In genomic region chr11:64913171-64913727, GRCh38 we compare ENCODE assay signal across 1 cellular context.
TF ChIP-seq lines count a peak whose summit lies in the region.

No MANE protein-coding gene starts in this region.

TF ChIP-seq in K562, 482 proteins besides CTCF, POLR2A, EP300 and RAD21:
- TF ChIP-seq, protein P1, sequence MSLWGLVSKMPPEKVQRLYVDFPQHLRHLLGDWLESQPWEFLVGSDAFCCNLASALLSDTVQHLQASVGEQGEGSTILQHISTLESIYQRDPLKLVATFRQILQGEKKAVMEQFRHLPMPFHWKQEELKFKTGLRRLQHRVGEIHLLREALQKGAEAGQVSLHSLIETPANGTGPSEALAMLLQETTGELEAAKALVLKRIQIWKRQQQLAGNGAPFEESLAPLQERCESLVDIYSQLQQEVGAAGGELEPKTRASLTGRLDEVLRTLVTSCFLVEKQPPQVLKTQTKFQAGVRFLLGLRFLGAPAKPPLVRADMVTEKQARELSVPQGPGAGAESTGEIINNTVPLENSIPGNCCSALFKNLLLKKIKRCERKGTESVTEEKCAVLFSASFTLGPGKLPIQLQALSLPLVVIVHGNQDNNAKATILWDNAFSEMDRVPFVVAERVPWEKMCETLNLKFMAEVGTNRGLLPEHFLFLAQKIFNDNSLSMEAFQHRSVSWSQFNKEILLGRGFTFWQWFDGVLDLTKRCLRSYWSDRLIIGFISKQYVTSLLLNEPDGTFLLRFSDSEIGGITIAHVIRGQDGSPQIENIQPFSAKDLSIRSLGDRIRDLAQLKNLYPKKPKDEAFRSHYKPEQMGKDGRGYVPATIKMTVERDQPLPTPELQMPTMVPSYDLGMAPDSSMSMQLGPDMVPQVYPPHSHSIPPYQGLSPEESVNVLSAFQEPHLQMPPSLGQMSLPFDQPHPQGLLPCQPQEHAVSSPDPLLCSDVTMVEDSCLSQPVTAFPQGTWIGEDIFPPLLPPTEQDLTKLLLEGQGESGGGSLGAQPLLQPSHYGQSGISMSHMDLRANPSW (CRISPR knock-in tag; IDR thresholded peaks at IDR 0.05), result no peak
- peak; percentile 33; the same call in 1 of the 2 replicates for TF ChIP-seq RBFOX2 (IDR thresholded peaks at IDR 0.05; ENCODE audit: low read depth, low read length)
- no peak for TF ChIP-seq BRD4 (IDR thresholded peaks at IDR 0.05)
TF ChIP-seq in K562: peak in this region for 1.
